In genomic region chr15:51162865-51163762, GRCh38 we compare ENCODE assay signal across 8 cellular contexts.
DNase-seq lines count a peak whose midpoint lies in the region; ATAC-seq and TF ChIP-seq lines count a peak whose summit lies in the region.

No MANE protein-coding gene starts in this region.

- TF ChIP-seq CTCF in AG09319 (IDR thresholded peaks at IDR 0.05; ENCODE audit: low read depth, low read length) (peak; percentile 93), PC-9 (conservative IDR thresholded peaks at IDR 0.05) (peak; percentile 90), foreskin fibroblast (IDR thresholded peaks at IDR 0.05; ENCODE audit: low read depth, low read length) (peak; percentile 91)

- peak; percentile 71 for ATAC-seq in GM19023 (IDR thresholded peaks at IDR 0.05; ENCODE audit: unreplicated experiment)

- no CpG with 5 or more reads among the region's 8 CpGs for WGBS in neuronal stem cell (ENCODE audit: extremely low coverage in 2 of 2, insufficient read length in 2 of 2, insufficient replicate concordance in 1 of 2), 2 donors

- H4K8ac ChIP-seq in neuronal stem cell (ENCODE audit: low read depth, low read length) = no peak overlapping the region

- no TSS peak for BruUV-seq in PC-9 (replicated peaks; lab: Mats Ljungman, UMichigan)

- H3K23ac ChIP-seq in neuronal stem cell (ENCODE audit: low read depth, low read length, poor library complexity) = no peak overlapping the region

- POLR2A ChIA-PET in PC-9 (lab: Charles Lee; ENCODE audit: unreplicated experiment) = interaction anchor here (0.6 kb wide), 1 partner anchor 86 kb away, joined by 4 read pairs; no protein-coding TSS in a partner anchor

- H3K9ac ChIP-seq in HUES6 (ENCODE audit: low read length) (peak overlapping the region; percentile 7), neuronal stem cell (ENCODE audit: low read depth, low read length, poor library complexity) (no peak overlapping the region)

- CTCF ChIA-PET in PC-9 (lab: Charles Lee) = interaction anchor here (0.6 to 1.7 kb wide), 19 partner anchors 8 to 1401 kb away, joined by 3 to 23 read pairs (median 4); no protein-coding TSS in a partner anchor

- no peaks in the 10 kb centered on the region for H3K79me2 ChIP-seq in PC-9 (ENCODE audit: low read depth)

- H3K4me2 ChIP-seq in PC-9 = peak overlapping the region; percentile 39
- no peak overlapping the region for H3K4me2 ChIP-seq in neuronal stem cell (ENCODE audit: insufficient read depth, low read length, poor library complexity, severe bottlenecking)

- H3K4me1 Mint-ChIP-seq in activated T-helper 2 cell treated with anti-CD3 and anti-CD28 coated beads, Interferon-gamma antibody, Interleukin-2, Interleukin-4, amounts not matched to agents 10 μg/mL and 5 μg/mL and 100 μg/mL, durations not matched to agents 14 hours and 24 hours and 36 hours (ENCODE audit: low read depth) = peaks cover 11% of the 10 kb centered on the region

- H3K27me3 ChIP-seq in HUES6 (ENCODE audit: control insufficient read depth, insufficient read depth, low read length) (no peaks in the 10 kb centered on the region), PC-9 (ENCODE audit: insufficient read depth, low read depth) (no peaks in the 10 kb centered on the region), neuronal stem cell (ENCODE audit: control insufficient read depth in 3 of 3, insufficient read depth in 3 of 3, low read depth in 1 of 3, low read length in 3 of 3) (no peaks in the 10 kb centered on the region)

- no peak overlapping the region for H2BK15ac ChIP-seq in neuronal stem cell (ENCODE audit: low read length)

- no peaks in the 10 kb centered on the region for H4K20me1 ChIP-seq in PC-9 (ENCODE audit: insufficient read depth)

- no peaks in the 10 kb centered on the region for H3K9me3 Mint-ChIP-seq in activated T-helper 2 cell treated with anti-CD3 and anti-CD28 coated beads, Interferon-gamma antibody, Interleukin-2, Interleukin-4, amounts not matched to agents 10 μg/mL and 5 μg/mL and 100 μg/mL, durations not matched to agents 14 hours and 24 hours and 36 hours

- H3K4me1 ChIP-seq in HUES6 (ENCODE audit: control insufficient read depth, insufficient read depth, low read length) (peaks cover 18% of the 10 kb centered on the region), PC-9 (replicated peaks; ENCODE audit: insufficient read depth) (no peaks in the 10 kb centered on the region), neuronal stem cell (ENCODE audit: control insufficient read depth in 2 of 2, insufficient read depth in 1 of 2, low read depth in 1 of 2, low read length in 2 of 2) (peaks cover 0 to 2% of the 10 kb centered on the region in 2 donors)

- H2BK12ac ChIP-seq in neuronal stem cell (ENCODE audit: low read length) = no peak overlapping the region

- intact Hi-C loops in PC-9 (cut with micrococcal nuclease; ENCODE audit: unreplicated experiment) = loop anchor here (1.0 to 5.0 kb wide), 6 partner anchors 28 to 614 kb away; no protein-coding TSS in a partner anchor
- intact Hi-C loops in activated T-helper 2 cell treated with anti-CD3 and anti-CD28 coated beads, Interferon-gamma antibody, Interleukin-2, Interleukin-4, amounts not matched to agents 10 μg/mL and 5 μg/mL and 100 μg/mL, durations not matched to agents 14 hours and 24 hours and 36 hours (cut with micrococcal nuclease) = loop anchor here (1.0 kb wide), 3 partner anchors 30 to 218 kb away; no protein-coding TSS in a partner anchor

- no peaks in the 10 kb centered on the region for H3K79me1 ChIP-seq in neuronal stem cell (ENCODE audit: low read depth, low read length)

- H2BK5ac ChIP-seq in neuronal stem cell (ENCODE audit: low read length) = no peak overlapping the region

- H3K4ac ChIP-seq in neuronal stem cell (ENCODE audit: low read length) = no peak overlapping the region

- DNase-seq in AG09319 (ENCODE audit: extremely low read depth, low read depth) (no peak), PC-9 (peak in 1 of 2 experiments; percentile 58), foreskin fibroblast (peak; percentile 49 to 85), neuronal stem cell (ENCODE audit: low spot score) (peak; percentile 71), stromal cell of bone marrow (ENCODE audit: low read depth) (peak; percentile 71)
- DNase-seq in activated T-helper 2 cell treated with anti-CD3 and anti-CD28 coated beads, Interferon-gamma antibody, Interleukin-2, Interleukin-4, amounts not matched to agents 10 μg/mL and 5 μg/mL and 100 μg/mL, durations not matched to agents 14 hours and 24 hours and 36 hours (ENCODE audit: low spot score) = peak; percentile 48

- H3K18ac ChIP-seq in neuronal stem cell (ENCODE audit: low read length) = no peak overlapping the region

- H3F3A ChIP-seq in PC-9 (ENCODE audit: insufficient read depth, low read depth) = no peaks in the 10 kb centered on the region

- no peak overlapping the region for H4K91ac ChIP-seq in neuronal stem cell (ENCODE audit: low read depth, low read length, poor library complexity)

- H3K4me3 Mint-ChIP-seq in activated T-helper 2 cell treated with anti-CD3 and anti-CD28 coated beads, Interferon-gamma antibody, Interleukin-2, Interleukin-4, amounts not matched to agents 10 μg/mL and 5 μg/mL and 100 μg/mL, durations not matched to agents 14 hours and 24 hours and 36 hours (ENCODE audit: low read depth) = peak overlapping the region; percentile 40

- H3K27ac Mint-ChIP-seq in activated T-helper 2 cell treated with anti-CD3 and anti-CD28 coated beads, Interferon-gamma antibody, Interleukin-2, Interleukin-4, amounts not matched to agents 10 μg/mL and 5 μg/mL and 100 μg/mL, durations not matched to agents 14 hours and 24 hours and 36 hours = no peak overlapping the region

- no peaks in the 10 kb centered on the region for H3K36me3 ChIP-seq in HUES6 (ENCODE audit: control insufficient read depth, insufficient read depth, low read length)
- no peaks in the 10 kb centered on the region for H3K36me3 ChIP-seq in PC-9 (ENCODE audit: low read depth)
- no peaks in the 10 kb centered on the region for H3K36me3 ChIP-seq in neuronal stem cell (replicated peaks in 1 of 2; ENCODE audit: control insufficient read depth in 2 of 2, insufficient read depth in 2 of 2, low read length in 2 of 2)

- no peak overlapping the region for H2AK5ac ChIP-seq in neuronal stem cell (ENCODE audit: low read depth, low read length)

- no peaks in the 10 kb centered on the region for H3K36me3 Mint-ChIP-seq in activated T-helper 2 cell treated with anti-CD3 and anti-CD28 coated beads, Interferon-gamma antibody, Interleukin-2, Interleukin-4, amounts not matched to agents 10 μg/mL and 5 μg/mL and 100 μg/mL, durations not matched to agents 14 hours and 24 hours and 36 hours (ENCODE audit: low read depth)

- peak overlapping the region; percentile 28; the same call in 1 of the 2 replicates for H3K27ac ChIP-seq in HUES6 (ENCODE audit: low read depth, low read length)
- no peak overlapping the region for H3K27ac ChIP-seq in PC-9
- no peak overlapping the region for H3K27ac ChIP-seq in neuronal stem cell (replicated peaks; ENCODE audit: low read length)

- H2BK120ac ChIP-seq in neuronal stem cell (ENCODE audit: low read depth, low read length) = no peak overlapping the region

- H3K4me3 ChIP-seq in HUES6 (ENCODE audit: low read depth, low read length) (peak overlapping the region; percentile 11; the same call in 1 of the 2 replicates), PC-9 (no peak overlapping the region), foreskin fibroblast (ENCODE audit: low read depth in 1 of 2, low read length in 2 of 2) (peak overlapping the region; percentile 32 to 38), neuronal stem cell (ENCODE audit: low read length in 2 of 2) (no peak overlapping the region)

- H3K9me3 ChIP-seq in HUES6 (ENCODE audit: control insufficient read depth, insufficient read depth, low read depth, low read length) (no peaks in the 10 kb centered on the region), PC-9 (ENCODE audit: insufficient read depth, low read depth) (no peaks in the 10 kb centered on the region), neuronal stem cell (replicated peaks in 1 of 2; ENCODE audit: control insufficient read depth in 2 of 2, insufficient read depth in 1 of 2, low read depth in 1 of 2, low read length in 2 of 2) (no peaks in the 10 kb centered on the region)

- H2AFZ ChIP-seq in PC-9 (no peak overlapping the region), neuronal stem cell (ENCODE audit: low read length) (no peak overlapping the region)

- no peak overlapping the region for H3K14ac ChIP-seq in neuronal stem cell (ENCODE audit: low read length)

- peaks cover 11% of the 10 kb centered on the region for H3K27me3 Mint-ChIP-seq in activated T-helper 2 cell treated with anti-CD3 and anti-CD28 coated beads, Interferon-gamma antibody, Interleukin-2, Interleukin-4, amounts not matched to agents 10 μg/mL and 5 μg/mL and 100 μg/mL, durations not matched to agents 14 hours and 24 hours and 36 hours (ENCODE audit: low read depth)

- no peaks in the 10 kb centered on the region for H3K9me2 ChIP-seq in PC-9 (ENCODE audit: insufficient read depth)

Comparison
In these comparisons a context has a peak if more than half of its experiments do, and no peak if none do; other contexts are left out.
1. H3K4me3 ChIP-seq: peak in HUES6 (single experiment) and foreskin fibroblast (2 of 2); none in PC-9 (single experiment) and neuronal stem cell (0 of 2).
2. Peak in every context shown above with its lines, with median percentiles within 50 percentile points of each other: CTCF ChIP-seq.